15 cellular contexts compared by ENCODE assay signal in the genomic region with DNA sequence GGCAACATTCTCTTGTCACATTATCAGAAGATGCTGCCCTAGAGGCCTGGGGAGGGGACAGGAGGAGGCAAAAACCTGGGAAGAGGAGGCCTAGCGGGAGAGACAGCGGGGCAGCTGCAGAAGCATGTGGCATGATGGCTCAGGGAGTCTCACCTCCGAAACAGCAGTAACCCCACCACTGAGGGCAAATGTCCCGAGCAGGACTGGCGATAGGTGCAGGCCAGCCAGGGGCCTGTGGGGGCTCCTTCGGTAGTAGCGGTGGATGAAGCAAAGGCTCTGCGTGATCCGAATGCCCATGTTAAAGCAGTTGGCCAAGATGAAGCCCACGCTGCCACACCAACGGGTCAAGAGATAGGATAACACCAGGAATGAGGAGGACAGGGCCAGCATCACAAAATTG. TPM values are rescaled to one million over a fixed set of nuclear protein-coding genes. Genes with fewer than 3 reads are reported as not detected.
DNase-seq lines count a peak whose midpoint lies in the region; ATAC-seq lines count a peak whose summit lies in the region.
"Had no signal": no experiment of that assay in that cellular context is flagged by ENCODE, and none has a peak within 500 bp of the region (broad histone marks: within the 10 kb centered on the region; RNA-seq: fewer than 3 reads in every experiment).

No MANE protein-coding gene starts in this region.

- H3K4me3 Mint-ChIP-seq in activated T-cell treated with anti-CD3 and anti-CD28 coated beads, Interleukin-2, amount 50 U/mL, for 24 hours = no peak overlapping the region
- no peak overlapping the region for H3K4me3 Mint-ChIP-seq in T-helper 17 cell
- no peak overlapping the region for H3K4me3 Mint-ChIP-seq in stimulated activated memory B cell treated with anti-CD40 and anti-IgM and Interleukin-4, amounts not matched to agents 10 μg/mL and 1 μg/mL and 100 μg/mL, for 72 hours
- H3K4me3 Mint-ChIP-seq in CD4-positive, alpha-beta memory T cell = no peak overlapping the region
- H3K4me3 Mint-ChIP-seq: CD8-positive, alpha-beta T cell had no signal

- H3K4me3 ChIP-seq in neuronal stem cell (ENCODE audit: low read length in 2 of 2) = no peak overlapping the region
- no peak overlapping the region for H3K4me3 ChIP-seq in CD4-positive, alpha-beta memory T cell (ENCODE audit: low read length in 2 of 2)
- H3K4me3 ChIP-seq: A549, GM23248, HAP-1 had no signal

- H3K4me1 ChIP-seq in neuronal stem cell (ENCODE audit: control insufficient read depth in 2 of 2, insufficient read depth in 1 of 2, low read depth in 1 of 2, low read length in 2 of 2) = no peaks in the 10 kb centered on the region
- H3K4me1 ChIP-seq in CD4-positive, alpha-beta memory T cell (ENCODE audit: insufficient read depth, low read length) = no peaks in the 10 kb centered on the region
- H3K4me1 ChIP-seq: A549, HAP-1 had no signal

- POLR2A ChIA-PET in CD4-positive, alpha-beta memory T cell (lab: Charles Lee; ENCODE audit: partially characterized antibody) = no interaction called here

- H3K18ac ChIP-seq in neuronal stem cell (ENCODE audit: low read length) = no peak overlapping the region

- H3K9me3 ChIP-seq in T-helper 17 cell (ENCODE audit: control insufficient read depth, low read length, poor library complexity, severe bottlenecking) (no peaks in the 10 kb centered on the region), neuronal stem cell (replicated peaks in 1 of 2; ENCODE audit: control insufficient read depth in 2 of 2, insufficient read depth in 1 of 2, low read depth in 1 of 2, low read length in 2 of 2) (no peaks in the 10 kb centered on the region)
- no peaks in the 10 kb centered on the region for H3K9me3 ChIP-seq in CD4-positive, alpha-beta memory T cell (ENCODE audit: control insufficient read depth in 1 of 2, low read length in 2 of 2)
- H3K9me3 ChIP-seq: A549, HAP-1 had no signal

- no peak overlapping the region for H2BK5ac ChIP-seq in neuronal stem cell (ENCODE audit: low read length)

- intact Hi-C loops in CD4-positive, alpha-beta memory T cell (cut with micrococcal nuclease) = no loop called here

- no peak for DNase-seq in activated T-cell treated with anti-CD3 and anti-CD28 coated beads, Interleukin-2, amount 50 U/mL, for 24 hours
- no peak for DNase-seq in activated T-cell treated with anti-CD3 and anti-CD28 coated beads, Interleukin-2, amount 50 U/mL, for 1 hour
- DNase-seq in T-helper 17 cell (no peak), neuronal stem cell (ENCODE audit: low spot score) (no peak), OCI-M1 (lab: John Stamatoyannopoulos, UW) (no peak), LoVo (ENCODE audit: low spot score) (no peak)
- DNase-seq in CD4-positive, alpha-beta memory T cell = no peak
- DNase-seq: Calu3; CD8-positive, alpha-beta T cell; GM23248 had no signal

- no peak overlapping the region for H2BK15ac ChIP-seq in neuronal stem cell (ENCODE audit: low read length)

- no CpG with 5 or more reads among the region's 11 CpGs for WGBS in neuronal stem cell (ENCODE audit: extremely low coverage in 2 of 2, insufficient read length in 2 of 2, insufficient replicate concordance in 1 of 2), 2 donors

- no peak overlapping the region for H3K27ac ChIP-seq in neuronal stem cell (replicated peaks; ENCODE audit: low read length)
- no peak overlapping the region for H3K27ac ChIP-seq in CD4-positive, alpha-beta memory T cell (ENCODE audit: low read depth, low read length)
- H3K27ac ChIP-seq: 22Rv1, A549, C4-2B, GM23248 had no signal

- no peak overlapping the region for H2BK120ac ChIP-seq in neuronal stem cell (ENCODE audit: low read depth, low read length)

- H3K4me1 Mint-ChIP-seq in activated T-cell treated with anti-CD3 and anti-CD28 coated beads, Interleukin-2, amount 50 U/mL, for 24 hours (ENCODE audit: low read depth) = no peaks in the 10 kb centered on the region
- H3K4me1 Mint-ChIP-seq in T-helper 17 cell = no peaks in the 10 kb centered on the region
- no peaks in the 10 kb centered on the region for H3K4me1 Mint-ChIP-seq in stimulated activated memory B cell treated with anti-CD40 and anti-IgM and Interleukin-4, amounts not matched to agents 10 μg/mL and 1 μg/mL and 100 μg/mL, for 72 hours
- H3K4me1 Mint-ChIP-seq in CD4-positive, alpha-beta memory T cell = no peaks in the 10 kb centered on the region

- H3K4ac ChIP-seq in neuronal stem cell (ENCODE audit: low read length) = no peak overlapping the region

- no peak overlapping the region for H3K14ac ChIP-seq in neuronal stem cell (ENCODE audit: low read length)

- H4K8ac ChIP-seq in neuronal stem cell (ENCODE audit: low read depth, low read length) = peak overlapping the region; percentile 73

- H3K27ac Mint-ChIP-seq in activated T-cell treated with anti-CD3 and anti-CD28 coated beads, Interleukin-2, amount 50 U/mL, for 24 hours = peak overlapping the region; percentile 24
- peak overlapping the region; percentile 72 for H3K27ac Mint-ChIP-seq in T-helper 17 cell
- H3K27ac Mint-ChIP-seq in stimulated activated memory B cell treated with anti-CD40 and anti-IgM and Interleukin-4, amounts not matched to agents 10 μg/mL and 1 μg/mL and 100 μg/mL, for 72 hours = peak overlapping the region; percentile 3
- peak overlapping the region in 2 of 7 donors; percentile 17 to 36 for H3K27ac Mint-ChIP-seq in CD4-positive, alpha-beta memory T cell
- H3K27ac Mint-ChIP-seq: CD8-positive, alpha-beta T cell had no signal

- H3K9ac ChIP-seq in neuronal stem cell (ENCODE audit: low read depth, low read length, poor library complexity) = no peak overlapping the region
- H3K9ac ChIP-seq: GM23248 had no signal

- no peaks in the 10 kb centered on the region for H3K9me3 Mint-ChIP-seq in activated T-cell treated with anti-CD3 and anti-CD28 coated beads, Interleukin-2, amount 50 U/mL, for 24 hours
- H3K9me3 Mint-ChIP-seq in stimulated activated memory B cell treated with anti-CD40 and anti-IgM and Interleukin-4, amounts not matched to agents 10 μg/mL and 1 μg/mL and 100 μg/mL, for 72 hours = no peaks in the 10 kb centered on the region
- peaks cover 0 to 2% (median 0%) of the 10 kb centered on the region in 8 donors for H3K9me3 Mint-ChIP-seq in CD4-positive, alpha-beta memory T cell
- H3K9me3 Mint-ChIP-seq: CD8-positive, alpha-beta T cell had no signal

- ATAC-seq in T-helper 17 cell = no peak
- ATAC-seq in stimulated activated memory B cell treated with anti-CD40 and anti-IgM and Interleukin-4, amounts not matched to agents 10 μg/mL and 1 μg/mL and 100 μg/mL, for 72 hours = no peak
- ATAC-seq: A549; CD8-positive, alpha-beta T cell had no signal

- H2BK12ac ChIP-seq in neuronal stem cell (ENCODE audit: low read length) = no peak overlapping the region

- H3K36me3 Mint-ChIP-seq in activated T-cell treated with anti-CD3 and anti-CD28 coated beads, Interleukin-2, amount 50 U/mL, for 24 hours (ENCODE audit: low read depth) = peaks cover 93% of the 10 kb centered on the region
- no peaks in the 10 kb centered on the region for H3K36me3 Mint-ChIP-seq in T-helper 17 cell (ENCODE audit: low read depth)
- H3K36me3 Mint-ChIP-seq in stimulated activated memory B cell treated with anti-CD40 and anti-IgM and Interleukin-4, amounts not matched to agents 10 μg/mL and 1 μg/mL and 100 μg/mL, for 72 hours = peaks cover 37% of the 10 kb centered on the region
- H3K36me3 Mint-ChIP-seq in CD4-positive, alpha-beta memory T cell = peaks cover 39 to 60% of the 10 kb centered on the region in 2 donors

- peaks cover 3% of the 10 kb centered on the region for H3K79me1 ChIP-seq in neuronal stem cell (ENCODE audit: low read depth, low read length)

- H3K27me3 ChIP-seq in neuronal stem cell (ENCODE audit: control insufficient read depth in 3 of 3, insufficient read depth in 3 of 3, low read depth in 1 of 3, low read length in 3 of 3) = no peaks in the 10 kb centered on the region
- H3K27me3 ChIP-seq in CD4-positive, alpha-beta memory T cell (ENCODE audit: insufficient read depth, low read length) = no peaks in the 10 kb centered on the region

- H3K27me3 Mint-ChIP-seq in activated T-cell treated with anti-CD3 and anti-CD28 coated beads, Interleukin-2, amount 50 U/mL, for 24 hours = no peaks in the 10 kb centered on the region
- no peaks in the 10 kb centered on the region for H3K27me3 Mint-ChIP-seq in T-helper 17 cell
- no peaks in the 10 kb centered on the region for H3K27me3 Mint-ChIP-seq in stimulated activated memory B cell treated with anti-CD40 and anti-IgM and Interleukin-4, amounts not matched to agents 10 μg/mL and 1 μg/mL and 100 μg/mL, for 72 hours
- no peaks in the 10 kb centered on the region for H3K27me3 Mint-ChIP-seq in CD4-positive, alpha-beta memory T cell

- no peak overlapping the region for H4K91ac ChIP-seq in neuronal stem cell (ENCODE audit: low read depth, low read length, poor library complexity)

- H3K23ac ChIP-seq in neuronal stem cell (ENCODE audit: low read depth, low read length, poor library complexity) = peak overlapping the region; percentile 48

- H2AFZ ChIP-seq in neuronal stem cell (ENCODE audit: low read length) = no peak overlapping the region
- H2AFZ ChIP-seq: GM23248 had no signal

- H3K4me2 ChIP-seq in neuronal stem cell (ENCODE audit: insufficient read depth, low read length, poor library complexity, severe bottlenecking) = no peak overlapping the region
- H3K4me2 ChIP-seq: A549 had no signal

- CTCF ChIA-PET in CD4-positive, alpha-beta memory T cell (lab: Charles Lee; ENCODE audit: partially characterized antibody) = no interaction called here

- H3K36me3 ChIP-seq in neuronal stem cell (replicated peaks in 1 of 2; ENCODE audit: control insufficient read depth in 2 of 2, insufficient read depth in 2 of 2, low read length in 2 of 2) = peaks cover 17 to 67% of the 10 kb centered on the region in 2 donors
- H3K36me3 ChIP-seq in CD4-positive, alpha-beta memory T cell (ENCODE audit: insufficient read depth, low read length) = peaks cover 26% of the 10 kb centered on the region

- no peak overlapping the region for H2AK5ac ChIP-seq in neuronal stem cell (ENCODE audit: low read depth, low read length)

RNA-seq across cellular contexts. Expression of gene RFT1, which starts 38.0 kb away (rescaled TPM):
- total RNA-seq in T-helper 17 cell = 10 to 100 TPM; 11.9 to 12.2 TPM
- polyA plus RNA-seq in neuronal stem cell (2013, experiment 1 of 2) = 9.3 TPM
- polyA plus RNA-seq in neuronal stem cell (2013, experiment 2 of 2) = 9.6 TPM
- 10 to 100 TPM; 25.3 to 28.4 TPM for total RNA-seq in CD4-positive, alpha-beta memory T cell
- 10 to 100 TPM; 21.2 to 23.8 TPM for polyA plus RNA-seq in CD4-positive, alpha-beta memory T cell

RNA-seq across cellular contexts. Expression of gene SFMBT1, which starts 46.3 kb away (rescaled TPM):
- 10 to 100 TPM; 36.1 to 49.8 TPM for total RNA-seq in T-helper 17 cell
- polyA plus RNA-seq in neuronal stem cell (2013, experiment 1 of 2) = 7.2 TPM
- 7.8 TPM for polyA plus RNA-seq in neuronal stem cell (2013, experiment 2 of 2)
- 10 to 100 TPM; 49.3 to 50.8 TPM for total RNA-seq in CD4-positive, alpha-beta memory T cell
- 10 to 100 TPM; 19.8 to 27.8 TPM for polyA plus RNA-seq in CD4-positive, alpha-beta memory T cell
